ENCODE assay signal across 9 cellular contexts in genomic region chr19:11581740-11582139, GRCh38. TPM values are rescaled to one million over a fixed set of nuclear protein-coding genes. Genes with fewer than 3 reads are reported as not detected.
DNase-seq lines count a peak whose midpoint lies in the region; ATAC-seq lines count a peak whose summit lies in the region.
"Had no signal": no experiment of that assay in that cellular context is flagged by ENCODE, and none has a peak within 500 bp of the region (broad histone marks: within the 10 kb centered on the region; RNA-seq: fewer than 3 reads in every experiment).

No MANE protein-coding gene starts in this region.

- H3K36me3 Mint-ChIP-seq in memory B cell: peaks cover 3% of the 10 kb centered on the region

- H3K4me1 Mint-ChIP-seq in memory B cell: peaks cover 38% of the 10 kb centered on the region

- no peaks in the 10 kb centered on the region for H3K36me3 ChIP-seq in H7 (replicated peaks; ENCODE audit: control insufficient read depth, insufficient read depth, low read length)

- peaks cover 1% of the 10 kb centered on the region for H3K9me3 Mint-ChIP-seq in memory B cell

- H3K27me3 ChIP-seq in H7 (ENCODE audit: control insufficient read depth, insufficient read depth, low read length): no peaks in the 10 kb centered on the region; the same call in 1 of the 2 replicates

- intact Hi-C loops in cardiac septum (cut with DNase I): loop anchor here (10.0 kb wide), 1 partner anchor 287 kb away; the partner anchor contains the start of gene TSPAN16

- peak overlapping the region; percentile 77 for H3K4me3 Mint-ChIP-seq in memory B cell

- ATAC-seq in GM19324 (IDR thresholded peaks at IDR 0.05; ENCODE audit: low FRiP score, unreplicated experiment): peak; percentile 68
- ATAC-seq in HG03097 (IDR thresholded peaks at IDR 0.05; ENCODE audit: low FRiP score, unreplicated experiment): peak; percentile 64
- ATAC-seq in memory B cell (ENCODE audit: low read depth): peak; percentile 71

- DNase-seq in activated CD4-positive, alpha-beta T cell treated with anti-CD3 and anti-CD28 coated beads for 48 hours: peak; percentile 71
- DNase-seq in memory B cell (ENCODE audit: low spot score in 2 of 2) (peak; percentile 59 to 78), H7 (no peak), cardiac septum (ENCODE audit: low spot score) (no peak), foreskin melanocyte (no peak), DMS53 (lab: John Stamatoyannopoulos, UW) (no peak)

- no peak overlapping the region for H3K4me3 ChIP-seq in H7 (ENCODE audit: insufficient read depth, low read depth, low read length)

- H3K27ac Mint-ChIP-seq in memory B cell: peak overlapping the region; percentile 94

- H3K27me3 Mint-ChIP-seq in memory B cell: no peaks in the 10 kb centered on the region

RNA-seq across cellular contexts. Expression of gene ACP5, which starts 4.3 kb away (rescaled TPM):
- total RNA-seq in H7 (2014; rRNA removed; shearing (Covaris generic)): 1.0 and 3.7 TPM in 2 replicates
- total RNA-seq in cardiac septum: 1.5 TPM

RNA-seq across cellular contexts. Expression of gene ZNF627, which starts 15.5 kb away (rescaled TPM):
- total RNA-seq in H7 (2014; rRNA removed; shearing (Covaris generic)): 20.1 and 24.2 TPM in 2 replicates
- total RNA-seq in cardiac septum: 6.4 TPM

RNA-seq across cellular contexts. Expression of gene ELOF1, which starts 22.7 kb away (rescaled TPM):
- total RNA-seq in H7 (2014; rRNA removed; shearing (Covaris generic)): 48.2 and 66.7 TPM in 2 replicates
- total RNA-seq in cardiac septum: 32.1 TPM

RNA-seq across cellular contexts. Expression of gene CNN1, which starts 43.1 kb away (rescaled TPM):
- 24.1 and 26.7 TPM in 2 replicates for total RNA-seq in H7 (2014; rRNA removed; shearing (Covaris generic))
- 236 TPM for total RNA-seq in cardiac septum
- total RNA-seq: T-helper 2 cell treated with Interferon-gamma antibody and Interleukin-4, amounts not matched to agents 100 ng/mL and 5 ng/mL, for 36 hours had no signal

RNA-seq across cellular contexts. Expression of gene ECSIT, which starts 52.8 kb away (rescaled TPM):
- total RNA-seq in H7 (2014; rRNA removed; shearing (Covaris generic)): 72.4 and 77.5 TPM in 2 replicates
- 92.9 TPM for total RNA-seq in cardiac septum

Comparison
In these comparisons a context has a peak if more than half of its experiments do, and no peak if none do; other contexts are left out.
1. DNase-seq: peak in activated CD4-positive, alpha-beta T cell treated with anti-CD3 and anti-CD28 coated beads for 48 hours (single experiment) and memory B cell (2 of 2); none in H7 (single experiment), cardiac septum (single experiment), foreskin melanocyte (single experiment) and DMS53 (single experiment).
2. Peak in every context shown above with its lines, with median percentiles within 50 percentile points of each other: ATAC-seq.